In the genomic region with DNA sequence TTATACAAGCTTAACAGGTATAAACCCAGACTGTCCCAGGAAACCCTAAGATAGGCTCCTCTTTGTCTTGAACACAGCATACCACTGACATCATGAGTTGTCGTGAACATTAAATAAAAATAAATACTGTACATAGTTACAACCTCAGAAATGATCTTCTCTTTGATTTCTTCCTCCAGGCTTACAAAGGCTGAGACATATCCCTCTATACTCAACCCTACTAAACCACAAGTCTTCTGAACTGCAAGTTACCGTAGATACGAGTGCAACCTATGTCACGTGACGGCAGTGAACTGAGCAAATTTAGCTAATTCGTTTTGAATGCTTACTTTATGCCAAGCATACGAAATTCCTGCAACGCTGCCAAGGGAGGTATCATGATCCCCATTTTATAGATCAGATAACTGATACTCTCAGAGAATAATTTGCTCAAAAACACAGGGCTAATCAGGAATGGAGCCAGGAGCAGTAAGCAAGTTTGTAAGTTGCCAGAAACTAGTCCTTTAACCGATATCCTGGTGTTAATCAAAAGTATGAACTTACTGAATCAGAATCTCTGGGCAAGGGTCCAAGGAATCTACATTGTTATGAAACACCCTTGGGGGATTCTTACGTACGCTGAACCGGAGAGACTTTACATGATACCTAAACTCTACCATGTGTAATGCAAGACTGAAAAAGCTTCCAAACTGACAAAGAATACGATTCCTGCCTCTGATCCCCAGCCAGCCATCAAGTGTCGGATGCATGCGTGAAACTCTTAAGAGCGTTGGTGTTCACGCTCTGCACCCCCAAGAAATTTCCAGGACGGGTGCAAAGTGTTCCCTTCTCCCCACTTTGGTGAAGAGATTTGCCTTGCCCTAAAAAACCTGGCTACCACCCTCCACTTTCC, we compare ENCODE assay signal across 8 cellular contexts.
DNase-seq lines count a peak whose midpoint lies in the region; ATAC-seq, FAIRE-seq and TF ChIP-seq lines count a peak whose summit lies in the region.

No MANE protein-coding gene starts in this region.

- WGBS in K562 (ENCODE audit: insufficient coverage, low coverage, missing lambda C conversion rate), result under 1% methylated on average over 18 of the region's 18 CpGs

- no peaks in the 10 kb centered on the region for H3K9me3 ChIP-seq in CD8-positive, alpha-beta T cell (ENCODE audit: low read length)
- H3K9me3 ChIP-seq in Peyer's patch (no peaks in the 10 kb centered on the region), K562 (replicated peaks; ENCODE audit: control insufficient read depth, insufficient read depth, low read depth, low read length) (no peaks in the 10 kb centered on the region)

- no peak overlapping the region for H3K9ac ChIP-seq in K562 (ENCODE audit: insufficient read depth in 1 of 2, low read depth in 2 of 2, low read length in 2 of 2)

- H3K36me3 Mint-ChIP-seq in CD8-positive, alpha-beta T cell, result no peaks in the 10 kb centered on the region

- H3K4me2 ChIP-seq in K562 (ENCODE audit: insufficient read depth, low read length), result no peak overlapping the region

- no peak for TF ChIP-seq CTCF in CD8-positive, alpha-beta T cell (IDR thresholded peaks at IDR 0.05)
- no peak for TF ChIP-seq CTCF in Peyer's patch (IDR thresholded peaks at IDR 0.05)
- TF ChIP-seq CTCF in K562 (IDR thresholded peaks at IDR 0.05 in 2 of 3, conservative IDR thresholded peaks at IDR 0.05 in 1 of 3; ENCODE audit: insufficient read depth in 2 of 3, low read depth in 1 of 3, low read length in 3 of 3), result no peak
- TF ChIP-seq CTCF in omental fat pad (IDR thresholded peaks at IDR 0.05), result no peak

- peak overlapping the region; percentile 7 for H3K4me3 ChIP-seq in CD8-positive, alpha-beta T cell (ENCODE audit: low read depth, low read length)
- no peak overlapping the region for H3K4me3 ChIP-seq in Peyer's patch
- H3K4me3 ChIP-seq in K562, result no peak overlapping the region

- CTCF ChIA-PET in CD8-positive, alpha-beta T cell (lab: Charles Lee), result interaction anchor here (0.6 to 1.7 kb wide), 6 partner anchors 8 to 166 kb away, joined by 3 to 5 read pairs (median 3); no protein-coding TSS in a partner anchor
- CTCF ChIA-PET in K562 (lab: Yijun Ruan, JAX; ENCODE audit: low intra/inter-chr PET ratio), result no interaction called here

- H3K4me1 Mint-ChIP-seq in CD8-positive, alpha-beta T cell (ENCODE audit: low read depth), result peaks cover 97% of the 10 kb centered on the region

- peak overlapping the region; percentile 97 for H3K27ac Mint-ChIP-seq in CD8-positive, alpha-beta T cell

- in situ Hi-C loops in K562 (cut with MboI), result no loop called here

- H3K4me3 Mint-ChIP-seq in CD8-positive, alpha-beta T cell, result peak overlapping the region; percentile 58

- H3K4me1 ChIP-seq in CD8-positive, alpha-beta T cell (ENCODE audit: insufficient read depth, low read length), result peaks cover 91% of the 10 kb centered on the region
- H3K4me1 ChIP-seq in Peyer's patch (peaks cover 0 to 40% (median 25%) of the 10 kb centered on the region in 4 donors), K562 (replicated peaks in 1 of 2; ENCODE audit: control insufficient read depth in 2 of 2, insufficient read depth in 2 of 2, low read length in 2 of 2) (no peaks in the 10 kb centered on the region)

- H3K27me3 ChIP-seq in CD8-positive, alpha-beta T cell (ENCODE audit: insufficient read depth, low read length), result no peaks in the 10 kb centered on the region
- H3K27me3 ChIP-seq in Peyer's patch (no peaks in the 10 kb centered on the region), K562 (ENCODE audit: control insufficient read depth in 2 of 2, insufficient read depth in 2 of 2, low read length in 2 of 2) (peaks cover 11 to 42% of the 10 kb centered on the region in 2 experiments; a peak in 3 of 5 replicates)

- BruUV-seq in K562 (replicated peaks; lab: Mats Ljungman, UMichigan), result no TSS peak

- no peak for FAIRE-seq in K562 (lab: Jason Lieb, UNC)

- TF ChIP-seq POLR2A in Peyer's patch (IDR thresholded peaks at IDR 0.05) (no peak), K562 (conservative IDR thresholded peaks at IDR 0.05) (no peak)

- POLR2A ChIA-PET in CD8-positive, alpha-beta T cell (lab: Charles Lee), result interaction anchor here (0.6 to 2.7 kb wide), 7 partner anchors 8 to 140 kb away, joined by 3 to 9 read pairs (median 3); no protein-coding TSS in a partner anchor
- POLR2A ChIA-PET in K562 (lab: Yijun Ruan, JAX), result interaction anchor here (1.1 kb wide), 1 partner anchor 13 kb away, joined by 5 read pairs; no protein-coding TSS in a partner anchor

- no peak overlapping the region for H2AFZ ChIP-seq in K562 (ENCODE audit: low read depth, low read length)

- TF ChIP-seq EP300 in K562 (IDR thresholded peaks at IDR 0.05; ENCODE audit: low read length), result no peak

- H3K9me1 ChIP-seq in K562 (ENCODE audit: control insufficient read depth, insufficient read depth, low read length), result no peaks in the 10 kb centered on the region

- no peaks in the 10 kb centered on the region for H3K9me3 Mint-ChIP-seq in CD8-positive, alpha-beta T cell

- ATAC-seq in CD8-positive, alpha-beta T cell, result peak; percentile 77
- ATAC-seq in K562 (no peak), omental fat pad (ENCODE audit: low FRiP score) (peak; percentile 79)

- no peaks in the 10 kb centered on the region for H3K79me2 ChIP-seq in K562 (ENCODE audit: control insufficient read depth, insufficient read depth, low read length)

- DNase-seq in CD8-positive, alpha-beta T cell, result peak; percentile 35 to 80 (median 61)
- DNase-seq in Peyer's patch, result peak in 2 of 3 donors; percentile 60 to 63
- no peak for DNase-seq in K562 (ENCODE audit: extremely low read depth in 1 of 4, low spot score in 3 of 4)
- no peak for DNase-seq in omental fat pad (ENCODE audit: low spot score)
- no peak for DNase-seq in NCI-H510A (lab: John Stamatoyannopoulos, UW)
- DNase-seq in HUDEP-2 (lab: John Stamatoyannopoulos, UW; ENCODE audit: unreplicated experiment in 76 of 76), result no peak
- DNase-seq in NCI-H1417 treated with DMSO at 0.1 percent for 48 hours (lab: John Stamatoyannopoulos, UW), result no peak
- DNase-seq in pons (ENCODE audit: low spot score), result no peak

- no peaks in the 10 kb centered on the region for H3K27me3 Mint-ChIP-seq in CD8-positive, alpha-beta T cell (ENCODE audit: low read depth)

- TF ChIP-seq RAD21 in K562 (CRISPR knock-in tag; conservative IDR thresholded peaks at IDR 0.05 in 1 of 2, IDR thresholded peaks at IDR 0.05 in 1 of 2), result no peak

- H3K36me3 ChIP-seq in CD8-positive, alpha-beta T cell (ENCODE audit: insufficient read depth, low read length), result no peaks in the 10 kb centered on the region
- H3K36me3 ChIP-seq in Peyer's patch (no peaks in the 10 kb centered on the region), K562 (ENCODE audit: control insufficient read depth, insufficient read depth, low read length) (no peaks in the 10 kb centered on the region)

- H3K27ac ChIP-seq in CD8-positive, alpha-beta T cell (ENCODE audit: low read depth, low read length), result peak overlapping the region; percentile 98
- H3K27ac ChIP-seq in Peyer's patch, result peak overlapping the region; percentile 31 to 51 (median 41)
- no peak overlapping the region for H3K27ac ChIP-seq in K562 (ENCODE audit: extremely low read depth, low read depth, low read length)

- no peaks in the 10 kb centered on the region; the same call in 1 of the 2 replicates for H4K20me1 ChIP-seq in K562 (replicated peaks; ENCODE audit: control insufficient read depth, insufficient read depth, low read length)

- intact Hi-C loops in CD8-positive, alpha-beta T cell (cut with DNase I, micrococcal nuclease), result loop anchor here (2.0 to 10.0 kb wide), 8 partner anchors 33 to 1700 kb away; a partner anchor contains a TSS
- intact Hi-C loops in K562 (cut with micrococcal nuclease), result no loop called here

TF ChIP-seq in K562, 482 proteins besides CTCF, POLR2A, EP300 and RAD21 (continues in another document):
- TF ChIP-seq CEBPG (CRISPR knock-in tag; IDR thresholded peaks at IDR 0.05) (no peak), CEBPG (tag; conservative IDR thresholded peaks at IDR 0.05 in 1 of 2, IDR thresholded peaks at IDR 0.05 in 1 of 2) (no peak)

Comparison
In these comparisons a context has a peak if more than half of its experiments do, and no peak if none do; other contexts are left out.
1. DNase-seq: peak in CD8-positive, alpha-beta T cell (7 of 7) and Peyer's patch (2 of 3); none in K562 (0 of 4), omental fat pad (single experiment), NCI-H510A (single experiment), HUDEP-2 (0 of 76), NCI-H1417 treated with DMSO at 0.1 percent for 48 hours (single experiment) and pons (single experiment).